ENCODE assay signal across 17 cellular contexts in the genomic region with DNA sequence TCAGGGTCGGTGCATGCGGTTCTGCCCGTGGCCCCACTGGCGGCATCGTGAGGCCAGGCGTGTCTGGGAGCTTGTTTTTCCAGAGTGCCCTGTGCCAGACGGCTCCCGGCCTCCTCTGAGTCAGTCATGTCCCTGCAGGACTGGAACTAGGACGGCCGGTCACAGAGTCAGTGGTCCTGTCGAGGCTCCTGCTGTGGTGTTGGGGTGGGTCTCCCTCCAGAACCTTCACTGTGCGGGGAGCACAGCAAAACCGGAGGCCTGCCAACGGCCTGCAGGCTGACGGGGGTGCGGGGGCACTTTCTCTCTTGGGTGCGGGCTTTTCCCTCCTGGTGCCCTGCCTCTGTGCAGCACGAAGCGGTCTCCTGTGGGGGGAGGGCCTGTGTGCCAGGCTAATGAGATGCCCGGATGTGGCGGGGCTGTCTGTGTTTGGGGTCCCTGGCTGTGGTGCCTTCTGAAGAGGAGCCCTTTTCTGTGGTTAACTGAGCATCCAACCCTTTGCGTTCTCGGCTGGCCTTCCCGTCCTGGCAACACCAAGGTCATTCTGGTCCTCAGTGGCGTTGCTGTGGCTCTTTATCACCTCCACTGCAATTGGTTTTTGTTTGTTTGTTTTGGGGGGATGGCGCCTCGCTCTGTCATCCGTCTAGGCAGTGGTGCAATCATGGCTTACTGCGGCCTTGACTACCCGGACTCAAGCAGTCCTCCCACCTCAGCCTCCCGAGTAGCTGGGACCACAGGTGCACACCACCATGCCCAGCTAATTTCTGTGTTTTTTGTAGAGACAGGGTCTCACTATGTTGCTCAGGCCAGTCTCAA. TPM values are rescaled to one million over a fixed set of nuclear protein-coding genes. Genes with fewer than 3 reads are reported as not detected.
DNase-seq lines count a peak whose midpoint lies in the region; ATAC-seq and TF ChIP-seq lines count a peak whose summit lies in the region.
"Had no signal": no experiment of that assay in that cellular context is flagged by ENCODE, and none has a peak within 500 bp of the region (broad histone marks: within the 10 kb centered on the region; RNA-seq: fewer than 3 reads in every experiment).

No MANE protein-coding gene starts in this region.

- H3K4me1 ChIP-seq in liver (ENCODE audit: control insufficient read depth in 4 of 4, insufficient read depth in 4 of 4, low read length in 3 of 4) (peaks cover 47 to 90% (median 67%) of the 10 kb centered on the region in 4 donors), spleen (peaks cover 13 to 76% (median 49%) of the 10 kb centered on the region in 6 donors)

- H3K27ac ChIP-seq in liver (ENCODE audit: low read depth in 1 of 2, low read length in 2 of 2) (peak overlapping the region; percentile 57 to 76), spleen (no peak overlapping the region)
- H3K27ac ChIP-seq: thyroid gland had no signal

- no peaks in the 10 kb centered on the region for H3K27me3 Mint-ChIP-seq in brain
- H3K27me3 Mint-ChIP-seq: stimulated activated memory B cell treated with anti-CD40 and anti-IgM and Interleukin-4, amounts not matched to agents 10 μg/mL and 1 μg/mL and 100 μg/mL, for 72 hours had no signal

- H3K4me3 ChIP-seq in LNCaP clone FGC (ENCODE audit: low read depth, low read length) (peak overlapping the region; percentile 16; the same call in 1 of the 2 replicates), liver (ENCODE audit: low read depth in 1 of 3, low read length in 3 of 3) (no peak overlapping the region), spleen (no peak overlapping the region)
- H3K4me3 ChIP-seq: thyroid gland had no signal

- peaks cover 0 to 3% (median 0%) of the 10 kb centered on the region in 4 donors for H3K36me3 ChIP-seq in liver (ENCODE audit: control insufficient read depth in 4 of 4, insufficient read depth in 3 of 4, low read depth in 1 of 4, low read length in 3 of 4)
- H3K36me3 ChIP-seq in spleen, result peaks cover 3 to 71% (median 34%) of the 10 kb centered on the region in 6 donors

- DNase-seq in LNCaP clone FGC (ENCODE audit: low read depth) (peak; percentile 54), spleen (peak; percentile 72), middle frontal gyrus (ENCODE audit: extremely low spot score, low spot score) (no peak), amygdala (lab: John Stamatoyannopoulos, UW) (no peak), AG08396 (ENCODE audit: low spot score) (no peak)
- DNase-seq: activated CD4-positive, alpha-beta T cell treated with anti-CD3 and anti-CD28 coated beads, Interleukin-2, amount 50 U/mL, for 4 hours; activated gamma-delta T cell treated with Interleukin-2 at 50 U/mL for 16 hours; Calu3; EL; NCI-H526 treated with DMSO at 0.1 percent for 48 hours; SIG-M5; thyroid gland had no signal

- no peak for TF ChIP-seq POLR2A in spleen (IDR thresholded peaks at IDR 0.05)

- H3K9me3 ChIP-seq in liver (ENCODE audit: control insufficient read depth in 4 of 4, low read length in 3 of 4), result no peaks in the 10 kb centered on the region
- no peaks in the 10 kb centered on the region for H3K9me3 ChIP-seq in spleen
- H3K9me3 ChIP-seq: thyroid gland had no signal

- 0 out of 2 replicates have a peak, but pooled peaks have one; percentile 14 for TF ChIP-seq CTCF in LNCaP clone FGC (IDR thresholded peaks at IDR 0.05; ENCODE audit: control insufficient read depth, extremely low read depth, insufficient read depth)
- no peak for TF ChIP-seq CTCF in brain (conservative IDR thresholded peaks at IDR 0.05)
- no peak for TF ChIP-seq CTCF in liver (IDR thresholded peaks at IDR 0.05; ENCODE audit: low read depth, low read length, missing input control)
- TF ChIP-seq CTCF in spleen (IDR thresholded peaks at IDR 0.05 in 8 of 11, conservative IDR thresholded peaks at IDR 0.05 in 3 of 11), result no peak

- ATAC-seq in GM18909 (IDR thresholded peaks at IDR 0.05; ENCODE audit: poor library complexity, unreplicated experiment), result no peak
- ATAC-seq: stimulated activated memory B cell treated with anti-CD40 and anti-IgM and Interleukin-4, amounts not matched to agents 10 μg/mL and 1 μg/mL and 100 μg/mL, for 72 hours had no signal

- intact Hi-C loops in spleen (cut with DNase I; ENCODE audit: low total_unique reads), result no loop called here

- H3K9me3 Mint-ChIP-seq in brain, result no peaks in the 10 kb centered on the region
- H3K9me3 Mint-ChIP-seq: stimulated activated memory B cell treated with anti-CD40 and anti-IgM and Interleukin-4, amounts not matched to agents 10 μg/mL and 1 μg/mL and 100 μg/mL, for 72 hours; T-helper 1 cell treated with Interleukin-12 subunit alpha and Interleukin-12 subunit beta and Interleukin-4 antibody, amounts not matched to agents 30 μg/mL and 1 μg/mL, for 36 hours had no signal

- H3K4me3 Mint-ChIP-seq in brain, result no peak overlapping the region
- H3K4me3 Mint-ChIP-seq: stimulated activated memory B cell treated with anti-CD40 and anti-IgM and Interleukin-4, amounts not matched to agents 10 μg/mL and 1 μg/mL and 100 μg/mL, for 72 hours; T-helper 1 cell treated with Interleukin-12 subunit alpha and Interleukin-12 subunit beta and Interleukin-4 antibody, amounts not matched to agents 30 μg/mL and 1 μg/mL, for 36 hours had no signal

- H3K9ac ChIP-seq in liver (ENCODE audit: low read depth in 1 of 2, low read length in 2 of 2), result peak overlapping the region in 1 of 2 donors; percentile 9

- peaks cover 30% of the 10 kb centered on the region for H3K4me1 Mint-ChIP-seq in brain

- WGBS in liver, result 69% methylated on average over 31 of the region's 31 CpGs
- 87 to 91% (median 88%) methylated on average over 18 to 31 of the region's 31 CpGs for WGBS in spleen, 5 donors

- peaks cover 26% of the 10 kb centered on the region for H3K36me3 Mint-ChIP-seq in brain

- H3K27ac Mint-ChIP-seq in brain, result peak overlapping the region in 3 of 5 experiments; percentile 24 to 64 (median 48)
- H3K27ac Mint-ChIP-seq: stimulated activated memory B cell treated with anti-CD40 and anti-IgM and Interleukin-4, amounts not matched to agents 10 μg/mL and 1 μg/mL and 100 μg/mL, for 72 hours; T-helper 1 cell treated with Interleukin-12 subunit alpha and Interleukin-12 subunit beta and Interleukin-4 antibody, amounts not matched to agents 30 μg/mL and 1 μg/mL, for 36 hours had no signal

- H3K27me3 ChIP-seq in liver (ENCODE audit: control insufficient read depth in 4 of 4, insufficient read depth in 4 of 4, low read length in 3 of 4), result no peaks in the 10 kb centered on the region
- no peaks in the 10 kb centered on the region for H3K27me3 ChIP-seq in spleen (replicated peaks in 1 of 7)
- H3K27me3 ChIP-seq: thyroid gland had no signal

- no peak for TF ChIP-seq RAD21 in liver (IDR thresholded peaks at IDR 0.05)

TF ChIP-seq in liver, 16 proteins besides CTCF, POLR2A, EP300 and RAD21:
- TF ChIP-seq SP1 (IDR thresholded peaks at IDR 0.05), result no peak
- TF ChIP-seq, protein P1, sequence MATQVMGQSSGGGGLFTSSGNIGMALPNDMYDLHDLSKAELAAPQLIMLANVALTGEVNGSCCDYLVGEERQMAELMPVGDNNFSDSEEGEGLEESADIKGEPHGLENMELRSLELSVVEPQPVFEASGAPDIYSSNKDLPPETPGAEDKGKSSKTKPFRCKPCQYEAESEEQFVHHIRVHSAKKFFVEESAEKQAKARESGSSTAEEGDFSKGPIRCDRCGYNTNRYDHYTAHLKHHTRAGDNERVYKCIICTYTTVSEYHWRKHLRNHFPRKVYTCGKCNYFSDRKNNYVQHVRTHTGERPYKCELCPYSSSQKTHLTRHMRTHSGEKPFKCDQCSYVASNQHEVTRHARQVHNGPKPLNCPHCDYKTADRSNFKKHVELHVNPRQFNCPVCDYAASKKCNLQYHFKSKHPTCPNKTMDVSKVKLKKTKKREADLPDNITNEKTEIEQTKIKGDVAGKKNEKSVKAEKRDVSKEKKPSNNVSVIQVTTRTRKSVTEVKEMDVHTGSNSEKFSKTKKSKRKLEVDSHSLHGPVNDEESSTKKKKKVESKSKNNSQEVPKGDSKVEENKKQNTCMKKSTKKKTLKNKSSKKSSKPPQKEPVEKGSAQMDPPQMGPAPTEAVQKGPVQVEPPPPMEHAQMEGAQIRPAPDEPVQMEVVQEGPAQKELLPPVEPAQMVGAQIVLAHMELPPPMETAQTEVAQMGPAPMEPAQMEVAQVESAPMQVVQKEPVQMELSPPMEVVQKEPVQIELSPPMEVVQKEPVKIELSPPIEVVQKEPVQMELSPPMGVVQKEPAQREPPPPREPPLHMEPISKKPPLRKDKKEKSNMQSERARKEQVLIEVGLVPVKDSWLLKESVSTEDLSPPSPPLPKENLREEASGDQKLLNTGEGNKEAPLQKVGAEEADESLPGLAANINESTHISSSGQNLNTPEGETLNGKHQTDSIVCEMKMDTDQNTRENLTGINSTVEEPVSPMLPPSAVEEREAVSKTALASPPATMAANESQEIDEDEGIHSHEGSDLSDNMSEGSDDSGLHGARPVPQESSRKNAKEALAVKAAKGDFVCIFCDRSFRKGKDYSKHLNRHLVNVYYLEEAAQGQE (IDR thresholded peaks at IDR 0.05), result no peak
- TF ChIP-seq YY1 (IDR thresholded peaks at IDR 0.05), result no peak
- no peak for TF ChIP-seq RXRA (IDR thresholded peaks at IDR 0.05)
- TF ChIP-seq EGR1 (IDR thresholded peaks at IDR 0.05; ENCODE audit: low read depth in 2 of 2), result no peak

RNA-seq across cellular contexts. Expression of a gene that starts 8.0 kb away (rescaled TPM):
- polyA plus RNA-seq in brain (ENCODE audit: insufficient read depth, low read depth, low replicate concordance), result 37.7 TPM
- total RNA-seq in liver, result 10 to 100 TPM; 19.5 to 30.3 TPM
- 10 to 100 TPM; 24.3 to 34.7 TPM for polyA plus RNA-seq in liver
- total RNA-seq in spleen, result 10 to 100 TPM; 25.4 to 39.5 (median 34.4) TPM
- polyA plus RNA-seq in spleen, result 10 to 100 TPM; 40.0 to 63.0 (median 53.9) TPM

RNA-seq across cellular contexts. Expression of a gene that starts 52.1 kb away (rescaled TPM):
- polyA plus RNA-seq in brain (ENCODE audit: insufficient read depth, low read depth, low replicate concordance), result 128 TPM
- total RNA-seq in liver, result 100 to 1,000 TPM in 1 of 2 donors, 10 to 100 TPM in 1; 50.9 to 162 TPM
- 10 to 100 TPM; 24.8 to 29.2 TPM for polyA plus RNA-seq in liver
- 100 to 1,000 TPM; 103 to 181 (median 154) TPM for total RNA-seq in spleen
- polyA plus RNA-seq in spleen, result 10 to 100 TPM; 33.2 to 59.5 (median 54.9) TPM

Comparison
In these comparisons a context has a peak if more than half of its experiments do, and no peak if none do; other contexts are left out.
1. DNase-seq: peak in LNCaP clone FGC (single experiment) and spleen (single experiment); none in middle frontal gyrus (single experiment), amygdala (0 of 56) and AG08396 (single experiment).
2. H3K27ac ChIP-seq: peak in liver (2 of 2); none in spleen (0 of 8).